In genomic region chrX:40644821-40645358, GRCh38 we compare ENCODE assay signal across 1 cellular context.
TF ChIP-seq lines count a peak whose summit lies in the region.

No MANE protein-coding gene starts in this region.

TF ChIP-seq in GM12878, 131 proteins besides CTCF, POLR2A, EP300 and RAD21 (continued from another document and continues in another):
- TF ChIP-seq USF1 (IDR thresholded peaks at IDR 0.05; ENCODE audit: borderline replicate concordance, extremely low read length, insufficient read depth, low read depth, low read length) = no peak
- TF ChIP-seq IKZF2 (IDR thresholded peaks at IDR 0.05) = peak; percentile 95
- no peak for TF ChIP-seq PAX5 (IDR thresholded peaks at IDR 0.05; ENCODE audit: borderline replicate concordance, low read depth, low read length)
- TF ChIP-seq CBX5 (IDR thresholded peaks at IDR 0.05; ENCODE audit: low read depth) = no peak
- peak; percentile 91 for TF ChIP-seq EED (IDR thresholded peaks at IDR 0.05; ENCODE audit: low read depth)
- no peak for TF ChIP-seq TCF7 (IDR thresholded peaks at IDR 0.05; ENCODE audit: borderline replicate concordance)
- TF ChIP-seq JUND (IDR thresholded peaks at IDR 0.05; ENCODE audit: low read depth, low read length) = peak; percentile 68; the same call in 1 of the 2 replicates
- no peak for TF ChIP-seq TARDBP (IDR thresholded peaks at IDR 0.05; ENCODE audit: borderline replicate concordance)
- no peak for TF ChIP-seq NR2C2 (IDR thresholded peaks at IDR 0.05; ENCODE audit: borderline replicate concordance, control insufficient read depth, insufficient read length, low read depth)
- peak; percentile 72; the same call in 1 of the 2 replicates for TF ChIP-seq NFIC (IDR thresholded peaks at IDR 0.05; ENCODE audit: low read depth, low read length)
- no peak for TF ChIP-seq GABPA (IDR thresholded peaks at IDR 0.05; ENCODE audit: low read depth)
- TF ChIP-seq FOXM1 (IDR thresholded peaks at IDR 0.05; ENCODE audit: low read depth, low read length) = no peak
- TF ChIP-seq BHLHE40 (IDR thresholded peaks at IDR 0.05; ENCODE audit: borderline replicate concordance in 1 of 2, low read depth in 2 of 2, low read length in 1 of 2) = peak in 1 of 2 experiments; percentile 25; a peak in 1 of 4 replicates
- no peak for TF ChIP-seq CEBPB (IDR thresholded peaks at IDR 0.05; ENCODE audit: borderline replicate concordance in 1 of 2, low read depth in 2 of 2, low read length in 2 of 2)
- TF ChIP-seq YBX1 (IDR thresholded peaks at IDR 0.05) = no peak
- no peak for TF ChIP-seq MXI1 (IDR thresholded peaks at IDR 0.05; ENCODE audit: low read depth, low read length)
- no peak for TF ChIP-seq ELK1 (IDR thresholded peaks at IDR 0.05; ENCODE audit: low read depth, low read length)
- TF ChIP-seq ATF3 (IDR thresholded peaks at IDR 0.05; ENCODE audit: borderline replicate concordance, extremely low read depth, low read depth, low read length) = no peak
- peak; percentile 46; the same call in 1 of the 2 replicates for TF ChIP-seq BCL11A (IDR thresholded peaks at IDR 0.05; ENCODE audit: low read depth, low read length)
- TF ChIP-seq CHD2 (IDR thresholded peaks at IDR 0.05; ENCODE audit: borderline replicate concordance, low read depth, low read length) = peak; percentile 55; the same call in 1 of the 2 replicates
- peak; percentile 86 for TF ChIP-seq JUNB (IDR thresholded peaks at IDR 0.05)
- TF ChIP-seq MLLT1 (IDR thresholded peaks at IDR 0.05) = peak; percentile 80; the same call in 1 of the 2 replicates
- TF ChIP-seq TCF3 (IDR thresholded peaks at IDR 0.05; ENCODE audit: borderline replicate concordance, insufficient read depth, low read depth, low read length) = no peak
- 0 out of 2 replicates have a peak, but pooled peaks have one; percentile 38 for TF ChIP-seq POLR2AphosphoS5 (IDR thresholded peaks at IDR 0.05; ENCODE audit: low read length)
- TF ChIP-seq TCF12 (IDR thresholded peaks at IDR 0.05; ENCODE audit: low read depth, low read length) = no peak
- TF ChIP-seq HDGF (IDR thresholded peaks at IDR 0.05) = peak; percentile 93
- TF ChIP-seq KLF5 (IDR thresholded peaks at IDR 0.05; ENCODE audit: partially characterized antibody) = no peak
- TF ChIP-seq PML (IDR thresholded peaks at IDR 0.05; ENCODE audit: low read length) = no peak
- TF ChIP-seq POU2F2 (IDR thresholded peaks at IDR 0.05; ENCODE audit: borderline replicate concordance, low read depth, low read length) = peak; percentile 8; the same call in 1 of the 3 replicates
- TF ChIP-seq ATF7 (IDR thresholded peaks at IDR 0.05; ENCODE audit: low read depth) = peak; percentile 76
- 0 out of 4 replicates have a peak, but pooled peaks of 1 of the 2 experiments have one; percentile 49 for TF ChIP-seq SRF (IDR thresholded peaks at IDR 0.05; ENCODE audit: low read depth in 2 of 2, low read length in 2 of 2)
- no peak; a peak in 1 of 4 replicates for TF ChIP-seq ETV6 (conservative IDR thresholded peaks at IDR 0.05 in 1 of 2, IDR thresholded peaks at IDR 0.05 in 1 of 2; ENCODE audit: borderline replicate concordance in 1 of 2, low read depth in 1 of 2)
- TF ChIP-seq HDAC2 (IDR thresholded peaks at IDR 0.05) = no peak
- no peak for TF ChIP-seq CREB1 (IDR thresholded peaks at IDR 0.05; ENCODE audit: low read depth)
- no peak for TF ChIP-seq BCLAF1 (IDR thresholded peaks at IDR 0.05)
- TF ChIP-seq ZNF687 (IDR thresholded peaks at IDR 0.05) = peak; percentile 24; the same call in 1 of the 2 replicates
- TF ChIP-seq SKIL (IDR thresholded peaks at IDR 0.05; ENCODE audit: low read depth, poor library complexity, severe bottlenecking) = peak; percentile 56
- TF ChIP-seq SMAD1 (IDR thresholded peaks at IDR 0.05; ENCODE audit: low read depth, partially characterized antibody) = no peak
- TF ChIP-seq MTA2 (IDR thresholded peaks at IDR 0.05; ENCODE audit: low read depth) = peak; percentile 78
- no peak for TF ChIP-seq NRF1 (conservative IDR thresholded peaks at IDR 0.05; ENCODE audit: low read depth, low read length)
- no peak for TF ChIP-seq ZBTB4 (CRISPR knock-in tag; IDR thresholded peaks at IDR 0.05)
- peak; percentile 31; the same call in 1 of the 2 replicates for TF ChIP-seq IRF4 (IDR thresholded peaks at IDR 0.05; ENCODE audit: low read depth, low read length)
- peak; percentile 93 for TF ChIP-seq NBN (IDR thresholded peaks at IDR 0.05)
- TF ChIP-seq IKZF1 (conservative IDR thresholded peaks at IDR 0.05) = peak; percentile 93
- 0 out of 2 replicates have a peak, but pooled peaks have one; percentile 18 for TF ChIP-seq NKRF (conservative IDR thresholded peaks at IDR 0.05)
- TF ChIP-seq FOS (IDR thresholded peaks at IDR 0.05; ENCODE audit: borderline replicate concordance, extremely low read depth, insufficient read length) = no peak
